Comparison of ENCODE assay signal across 31 cellular contexts in genomic region chr16:15398618-15399316, GRCh38. TPM values are rescaled to one million over a fixed set of nuclear protein-coding genes. Genes with fewer than 3 reads are reported as not detected.
DNase-seq lines count a peak whose midpoint lies in the region; ATAC-seq, FAIRE-seq and TF ChIP-seq lines count a peak whose summit lies in the region.
"Had no signal": no experiment of that assay in that cellular context is flagged by ENCODE, and none has a peak within 500 bp of the region (broad histone marks: within the 10 kb centered on the region; RNA-seq: fewer than 3 reads in every experiment).

No MANE protein-coding gene starts in this region.

- no peaks in the 10 kb centered on the region for H3K9me3 ChIP-seq in HepG2 (ENCODE audit: low read length)
- H3K9me3 ChIP-seq in psoas muscle, result no peaks in the 10 kb centered on the region
- H3K9me3 ChIP-seq in adrenal gland (replicated peaks in 1 of 3), result no peaks in the 10 kb centered on the region
- H3K9me3 ChIP-seq: ascending aorta, colonic mucosa, SJCRH30 had no signal

- no peak overlapping the region for H3K27ac Mint-ChIP-seq in effector memory CD8-positive, alpha-beta T cell
- H3K27ac Mint-ChIP-seq: activated CD4-positive, alpha-beta T cell treated with anti-CD3 and anti-CD28 coated beads, Interleukin-2, amount 10 ng/mL, durations not matched to agents 24 days and 14 days; activated naive CD8-positive, alpha-beta T cell treated with anti-CD3 and anti-CD28 coated beads, Interleukin-2, amount 10 ng/mL, durations not matched to agents 7 days and 5 days; stimulated activated naive B cell treated with anti-CD40 and anti-IgM and Interleukin-4, amounts not matched to agents 10 μg/mL and 1 μg/mL and 100 μg/mL, for 72 hours had no signal

- DNase-seq in HT-29 (ENCODE audit: low spot score) (peak; percentile 30), NCI-H82 treated with DMSO at 0.1 percent for 48 hours (lab: John Stamatoyannopoulos, UW; ENCODE audit: unreplicated experiment) (peak; percentile 32), HepG2 (ENCODE audit: low spot score) (peak; percentile 95), psoas muscle (no peak), adrenal gland (no peak), COLO668 (lab: John Stamatoyannopoulos, UW; ENCODE audit: unreplicated experiment) (no peak)
- DNase-seq in effector memory CD8-positive, alpha-beta T cell, result no peak
- DNase-seq: activated CD4-positive, alpha-beta T cell treated with anti-CD3 and anti-CD28 coated beads, Interleukin-2, amount 10 ng/mL, durations not matched to agents 24 days and 14 days; activated gamma-delta T cell; activated naive CD8-positive, alpha-beta T cell treated with anti-CD3 and anti-CD28 coated beads, Interleukin-2, amount 10 ng/mL, durations not matched to agents 7 days and 5 days; activated T-cell treated with anti-CD3 and anti-CD28 coated beads, Interleukin-2, amount 50 U/mL, for 4 hours; colonic mucosa; DND-41; effector memory CD4-positive, alpha-beta T cell; GF-D8; left ventricle myocardium superior; naive B cell; NCI-H1105 treated with DMSO at 0.1 percent for 48 hours; NCI-H187 treated with DMSO at 0.1 percent for 48 hours; NCI-H69; nucleus accumbens; SJCRH30; stimulated activated naive B cell treated with anti-CD40 and anti-IgM and Interleukin-4, amounts not matched to agents 10 μg/mL and 1 μg/mL and 100 μg/mL, for 72 hours; substantia nigra; T1000 had no signal

- no TSS peak for BruUV-seq in HepG2 (replicated peaks; lab: Mats Ljungman, UMichigan)

- WGBS in HepG2 (ENCODE audit: low lambda C conversion rate), result 18% methylated on average over 14 of the region's 14 CpGs
- WGBS in psoas muscle, 3 donors, result 62 to 72% (median 70%) methylated on average over 14 of the region's 14 CpGs
- 82 to 89% (median 85%) methylated on average over 14 of the region's 14 CpGs for WGBS in adrenal gland, 4 donors

- peaks cover 67% of the 10 kb centered on the region for H3K4me1 ChIP-seq in HepG2 (ENCODE audit: insufficient read depth, low read length)
- peaks cover 11% of the 10 kb centered on the region for H3K4me1 ChIP-seq in psoas muscle
- H3K4me1 ChIP-seq in adrenal gland (replicated peaks in 1 of 2), result no peaks in the 10 kb centered on the region
- H3K4me1 ChIP-seq: ascending aorta, colonic mucosa, SJCRH30 had no signal

- H3K27me3 Mint-ChIP-seq in effector memory CD8-positive, alpha-beta T cell, result peaks cover 23 to 45% of the 10 kb centered on the region in 2 donors

- no peak overlapping the region for H2AFZ ChIP-seq in HepG2 (ENCODE audit: low read length)

- H3K9ac ChIP-seq in HepG2 (ENCODE audit: insufficient read depth, low read depth, low read length), result peak overlapping the region; percentile 84

- H3K4me2 ChIP-seq in HepG2 (ENCODE audit: low read depth, low read length), result peak overlapping the region; percentile 71

- peaks cover 34% of the 10 kb centered on the region for H3K79me2 ChIP-seq in HepG2 (ENCODE audit: insufficient read depth, low read length)

- TF ChIP-seq POLR2A in HepG2 (IDR thresholded peaks at IDR 0.05; ENCODE audit: insufficient read depth in 1 of 2, low read depth in 2 of 2, low read length in 2 of 2), result peak in 1 of 2 experiments; percentile 44; a peak in 3 of 4 replicates
- no peak for TF ChIP-seq POLR2A in adrenal gland (IDR thresholded peaks at IDR 0.05)

- H3K27me3 ChIP-seq in HepG2 (ENCODE audit: control insufficient read depth in 1 of 2, insufficient read depth in 2 of 2, low read length in 2 of 2) (no peaks in the 10 kb centered on the region), psoas muscle (ENCODE audit: insufficient read depth in 3 of 3, low read length in 2 of 3) (no peaks in the 10 kb centered on the region), adrenal gland (no peaks in the 10 kb centered on the region)
- H3K27me3 ChIP-seq: ascending aorta, colonic mucosa, SJCRH30 had no signal

- H3K9me3 Mint-ChIP-seq in effector memory CD8-positive, alpha-beta T cell, result no peaks in the 10 kb centered on the region
- H3K9me3 Mint-ChIP-seq: activated CD4-positive, alpha-beta T cell treated with anti-CD3 and anti-CD28 coated beads, Interleukin-2, amount 10 ng/mL, durations not matched to agents 24 days and 14 days; activated naive CD8-positive, alpha-beta T cell treated with anti-CD3 and anti-CD28 coated beads, Interleukin-2, amount 10 ng/mL, durations not matched to agents 7 days and 5 days; activated T-cell treated with anti-CD3 and anti-CD28 coated beads, Interleukin-2, amount 50 U/mL, for 4 hours; stimulated activated naive B cell treated with anti-CD40 and anti-IgM and Interleukin-4, amounts not matched to agents 10 μg/mL and 1 μg/mL and 100 μg/mL, for 72 hours had no signal

- no peaks in the 10 kb centered on the region for H4K20me1 ChIP-seq in HepG2 (ENCODE audit: insufficient read depth, low read length)

- peak overlapping the region in 2 of 3 experiments; percentile 0 to 45; a peak in 2 of 6 replicates for H3K4me3 ChIP-seq in HepG2 (replicated peaks in 1 of 3; ENCODE audit: insufficient read depth in 1 of 3, low read depth in 2 of 3, low read length in 3 of 3)
- H3K4me3 ChIP-seq in psoas muscle, result no peak overlapping the region
- no peak overlapping the region for H3K4me3 ChIP-seq in adrenal gland
- H3K4me3 ChIP-seq: ascending aorta, colonic mucosa, SJCRH30 had no signal

- no peak overlapping the region for H3K4me3 Mint-ChIP-seq in effector memory CD8-positive, alpha-beta T cell
- H3K4me3 Mint-ChIP-seq: activated CD4-positive, alpha-beta T cell treated with anti-CD3 and anti-CD28 coated beads, Interleukin-2, amount 10 ng/mL, durations not matched to agents 24 days and 14 days; activated naive CD8-positive, alpha-beta T cell treated with anti-CD3 and anti-CD28 coated beads, Interleukin-2, amount 10 ng/mL, durations not matched to agents 7 days and 5 days; activated T-cell treated with anti-CD3 and anti-CD28 coated beads, Interleukin-2, amount 50 U/mL, for 4 hours; stimulated activated naive B cell treated with anti-CD40 and anti-IgM and Interleukin-4, amounts not matched to agents 10 μg/mL and 1 μg/mL and 100 μg/mL, for 72 hours had no signal

- in situ Hi-C loops in HepG2 (cut with HindIII; ENCODE audit: extremely low pct_ligation_motif_present, low pct_unique_long_range_greater_than_20kb), result no loop called here

- CTCF ChIA-PET in HepG2 (lab: Yijun Ruan, JAX; ENCODE audit: low intra/inter-chr PET ratio, low total read pairs), result no interaction called here

- H3K4me1 Mint-ChIP-seq in effector memory CD8-positive, alpha-beta T cell (ENCODE audit: low read depth in 2 of 2), result no peaks in the 10 kb centered on the region
- H3K4me1 Mint-ChIP-seq: activated CD4-positive, alpha-beta T cell treated with anti-CD3 and anti-CD28 coated beads, Interleukin-2, amount 10 ng/mL, durations not matched to agents 24 days and 14 days; activated naive CD8-positive, alpha-beta T cell treated with anti-CD3 and anti-CD28 coated beads, Interleukin-2, amount 10 ng/mL, durations not matched to agents 7 days and 5 days had no signal

- ATAC-seq in HepG2, result peak; percentile 77
- peak in 1 of 4 donors; percentile 26 for ATAC-seq in psoas muscle
- ATAC-seq in effector memory CD8-positive, alpha-beta T cell (replicated peaks), result no peak
- ATAC-seq in GM19452 (IDR thresholded peaks at IDR 0.05; ENCODE audit: unreplicated experiment), result no peak
- ATAC-seq: activated T-cell treated with anti-CD3 and anti-CD28 coated beads, Interleukin-2, amount 50 U/mL, for 4 hours; HCT116; left ventricle myocardium superior; stimulated activated naive B cell treated with anti-CD40 and anti-IgM and Interleukin-4, amounts not matched to agents 10 μg/mL and 1 μg/mL and 100 μg/mL, for 72 hours had no signal

- TF ChIP-seq EP300 in HepG2 (IDR thresholded peaks at IDR 0.05; ENCODE audit: low read depth in 2 of 2, low read length in 2 of 2), result peak in 1 of 2 experiments; percentile 93; a peak in 3 of 4 replicates
- TF ChIP-seq EP300 in HepG2 (CRISPR knock-in tag; IDR thresholded peaks at IDR 0.05; ENCODE audit: borderline replicate concordance), result peak; percentile 63; the same call in 1 of the 2 replicates

- intact Hi-C loops in HepG2 (cut with micrococcal nuclease; ENCODE audit: unreplicated experiment), result no loop called here
- intact Hi-C loops in psoas muscle (cut with DNase I), result no loop called here
- intact Hi-C loops in adrenal gland (cut with DNase I), result no loop called here

- POLR2A ChIA-PET in HepG2 (lab: Yijun Ruan, JAX), result interaction anchor here (0.6 to 1.7 kb wide), 6 partner anchors 10 to 305 kb away, joined by 3 to 6 read pairs (median 3); partner anchors contain the start of gene RRN3

- TF ChIP-seq RAD21 in HepG2 (CRISPR knock-in tag; IDR thresholded peaks at IDR 0.05), result no peak

- no peak for TF ChIP-seq CTCF in HepG2 (CRISPR knock-in tag; IDR thresholded peaks at IDR 0.05)
- TF ChIP-seq CTCF in psoas muscle (IDR thresholded peaks at IDR 0.05), result no peak
- TF ChIP-seq CTCF in adrenal gland (IDR thresholded peaks at IDR 0.05), result no peak

- H3K27ac ChIP-seq in HepG2 (ENCODE audit: extremely low read length, insufficient read depth, low read length), result peak overlapping the region; percentile 71
- peak overlapping the region; percentile 80 for H3K27ac ChIP-seq in psoas muscle
- no peak overlapping the region for H3K27ac ChIP-seq in adrenal gland
- H3K27ac ChIP-seq: ascending aorta, C4-2B, colonic mucosa, SJCRH30 had no signal

- FAIRE-seq in HepG2 (lab: Jason Lieb, UNC), result peak; percentile 72
- FAIRE-seq: islet of Langerhans, RCC 7860 had no signal

- H3K36me3 ChIP-seq in HepG2 (replicated peaks in 1 of 2; ENCODE audit: control insufficient read depth in 1 of 2, insufficient read depth in 2 of 2, low read length in 2 of 2) (peaks cover 1 to 18% of the 10 kb centered on the region in 2 experiments; a peak in 4 of 5 replicates), psoas muscle (ENCODE audit: insufficient read depth in 1 of 2, low read depth in 1 of 2) (peaks cover 0 to 36% of the 10 kb centered on the region in 2 donors), adrenal gland (replicated peaks in 1 of 2) (no peaks in the 10 kb centered on the region)
- H3K36me3 ChIP-seq: colonic mucosa, SJCRH30 had no signal

- no peaks in the 10 kb centered on the region for H3K36me3 Mint-ChIP-seq in effector memory CD8-positive, alpha-beta T cell (ENCODE audit: insufficient read depth)
- H3K36me3 Mint-ChIP-seq: activated naive CD8-positive, alpha-beta T cell treated with anti-CD3 and anti-CD28 coated beads, Interleukin-2, amount 10 ng/mL, durations not matched to agents 7 days and 5 days; naive B cell; stimulated activated naive B cell treated with anti-CD40 and anti-IgM and Interleukin-4, amounts not matched to agents 10 μg/mL and 1 μg/mL and 100 μg/mL, for 72 hours had no signal

RNA-seq across cellular contexts. Expression of gene MPV17L, which starts 3.2 kb away (rescaled TPM):
- not detected in 2 replicates for total RNA-seq in HT-29 (2014; rRNA removed; shearing (Covaris generic))
- 63.8 and 75.8 TPM in 2 replicates for total RNA-seq in HepG2 (2016; rRNA removed; fragmentation: Illumina TruSeq; extraction: Trizol)
- 10.1 and 10.5 TPM in 2 replicates for total RNA-seq in HepG2 (2016; cell fraction: cytosol; rRNA removed; fragmentation: Illumina TruSeq; extraction: Trizol; ENCODE audit: low read depth)
- 63.6 and 79.3 TPM in 2 replicates for total RNA-seq in HepG2 (2016; cell fraction: insoluble cytoplasmic fraction; rRNA removed; fragmentation: Illumina TruSeq; extraction: Trizol)
- total RNA-seq in HepG2 (2016; cell fraction: membrane; rRNA removed; fragmentation: Illumina TruSeq; extraction: Trizol), result 45.8 and 49.0 TPM in 2 replicates
- 37.4 and 38.1 TPM in 2 replicates for total RNA-seq in HepG2 (2016; cell fraction: nucleus; rRNA removed; fragmentation: Illumina TruSeq; extraction: Trizol)
- polyA plus RNA-seq in HepG2 (2011; rRNA removed), result 33.6 and 34.7 TPM in 2 replicates
- polyA plus RNA-seq in HepG2 (2011; cell fraction: cytosol; rRNA removed), result 30.7 and 35.5 TPM in 2 replicates
- polyA plus RNA-seq in HepG2 (2011; cell fraction: nucleus; rRNA removed), result 10.6 and 16.5 TPM in 2 replicates
- 15.0 and 21.1 TPM in 2 replicates for polyA plus RNA-seq in HepG2 (2012)
- 6.4 and 10.6 TPM in 2 replicates for polyA plus RNA-seq in HepG2 (2016; cell fraction: cytosol; fragmentation: Illumina TruSeq; extraction: Trizol; ENCODE audit: low read depth)
- polyA plus RNA-seq in HepG2 (2016; cell fraction: insoluble cytoplasmic fraction; fragmentation: Illumina TruSeq; extraction: Trizol; ENCODE audit: low read depth), result 56.5 and 61.1 TPM in 2 replicates
- polyA plus RNA-seq in HepG2 (2016; cell fraction: membrane; fragmentation: Illumina TruSeq; extraction: Trizol; ENCODE audit: low read depth), result 26.1 and 27.8 TPM in 2 replicates
- polyA plus RNA-seq in HepG2 (2016; cell fraction: nucleus; fragmentation: Illumina TruSeq; extraction: Trizol; ENCODE audit: insufficient read depth, low read depth), result 49.1 and 49.6 TPM in 2 replicates
- polyA minus RNA-seq in HepG2 (2011; rRNA and poly(A)+ RNA removed; ENCODE audit: low replicate concordance), result 10.5 and 73.9 TPM in 2 replicates
- polyA minus RNA-seq in HepG2 (2011; cell fraction: cytosol; rRNA and poly(A)+ RNA removed), result 42.8 and 48.0 TPM in 2 replicates
- polyA minus RNA-seq in HepG2 (2011; cell fraction: nucleus; rRNA and poly(A)+ RNA removed), result 20.3 and 27.0 TPM in 2 replicates
- 10 to 100 TPM in 2 of 4 donors, 1 to 10 TPM in 2; 5.6 to 30.3 (median 16.1) TPM for total RNA-seq in psoas muscle
- 1 to 10 TPM; 5.6 to 9.2 (median 6.3) TPM for polyA plus RNA-seq in psoas muscle
- total RNA-seq in adrenal gland, result 10 to 100 TPM in 4 of 8 donors, 1 to 10 TPM in 4; 7.2 to 19.7 (median 11.9) TPM
- 1 to 10 TPM; 2.6 to 8.2 (median 5.5) TPM for polyA plus RNA-seq in adrenal gland
- total RNA-seq: activated naive CD8-positive, alpha-beta T cell treated with anti-CD3 and anti-CD28 coated beads, Interleukin-2, amount 10 ng/mL, durations not matched to agents 7 days and 5 days; SJCRH30 had no signal

RNA-seq across cellular contexts. Expression of gene NPIPA5, which starts 20.7 kb away (rescaled TPM):
- 0.29 TPM in 1 of 2 replicates, not detected in the other for total RNA-seq in HT-29 (2014; rRNA removed; shearing (Covaris generic))
- 9.7 and 10.7 TPM in 2 replicates for total RNA-seq in HepG2 (2016; rRNA removed; fragmentation: Illumina TruSeq; extraction: Trizol)
- total RNA-seq in HepG2 (2016; cell fraction: cytosol; rRNA removed; fragmentation: Illumina TruSeq; extraction: Trizol; ENCODE audit: low read depth), result 0.62 and 0.91 TPM in 2 replicates
- 3.5 and 8.2 TPM in 2 replicates for total RNA-seq in HepG2 (2016; cell fraction: insoluble cytoplasmic fraction; rRNA removed; fragmentation: Illumina TruSeq; extraction: Trizol)
- 1.9 and 3.2 TPM in 2 replicates for total RNA-seq in HepG2 (2016; cell fraction: membrane; rRNA removed; fragmentation: Illumina TruSeq; extraction: Trizol)
- 3.3 and 5.3 TPM in 2 replicates for total RNA-seq in HepG2 (2016; cell fraction: nucleus; rRNA removed; fragmentation: Illumina TruSeq; extraction: Trizol)
- 21.5 and 26.9 TPM in 2 replicates for polyA plus RNA-seq in HepG2 (2011; rRNA removed)
- polyA plus RNA-seq in HepG2 (2011; cell fraction: cytosol; rRNA removed), result 7.8 and 8.6 TPM in 2 replicates
- 68.2 and 83.9 TPM in 2 replicates for polyA plus RNA-seq in HepG2 (2011; cell fraction: nucleus; rRNA removed)
- polyA plus RNA-seq in HepG2 (2012), result 18.3 and 21.4 TPM in 2 replicates
- polyA plus RNA-seq in HepG2 (2016; cell fraction: cytosol; fragmentation: Illumina TruSeq; extraction: Trizol; ENCODE audit: low read depth), result 3.3 and 4.8 TPM in 2 replicates
- 16.9 and 26.5 TPM in 2 replicates for polyA plus RNA-seq in HepG2 (2016; cell fraction: insoluble cytoplasmic fraction; fragmentation: Illumina TruSeq; extraction: Trizol; ENCODE audit: low read depth)
- 6.5 and 11.7 TPM in 2 replicates for polyA plus RNA-seq in HepG2 (2016; cell fraction: membrane; fragmentation: Illumina TruSeq; extraction: Trizol; ENCODE audit: low read depth)
- 91.4 and 92.8 TPM in 2 replicates for polyA plus RNA-seq in HepG2 (2016; cell fraction: nucleus; fragmentation: Illumina TruSeq; extraction: Trizol; ENCODE audit: insufficient read depth, low read depth)
- polyA minus RNA-seq in HepG2 (2011; rRNA and poly(A)+ RNA removed; ENCODE audit: low replicate concordance), result 0.30 and 1.0 TPM in 2 replicates
- polyA minus RNA-seq in HepG2 (2011; cell fraction: cytosol; rRNA and poly(A)+ RNA removed), result 0.59 TPM in 1 of 2 replicates, not detected in the other
- polyA minus RNA-seq in HepG2 (2011; cell fraction: nucleus; rRNA and poly(A)+ RNA removed), result 5.7 and 5.8 TPM in 2 replicates
- total RNA-seq in psoas muscle, result 10 to 100 TPM in 3 of 4 donors, 1 to 10 TPM in 1; 8.0 to 18.7 (median 11.0) TPM
- 10 to 100 TPM in 2 of 3 donors, 1 to 10 TPM in 1; 1.5 to 22.1 (median 16.0) TPM for polyA plus RNA-seq in psoas muscle
- total RNA-seq in adrenal gland, result 10 to 100 TPM in 3 of 8 donors, 1 to 10 TPM in 5; 4.0 to 17.2 (median 9.0) TPM
- 100 to 1,000 TPM in 2 of 3 donors, 10 to 100 TPM in 1; 15.2 to 169 (median 106) TPM for polyA plus RNA-seq in adrenal gland
- total RNA-seq: ascending aorta had no signal

RNA-seq across cellular contexts. Expression of gene BMERB1, which starts 35.6 kb away (rescaled TPM):
- total RNA-seq in HT-29 (2014; rRNA removed; shearing (Covaris generic)), result 0.61 and 1.1 TPM in 2 replicates
- total RNA-seq in HepG2 (2016; rRNA removed; fragmentation: Illumina TruSeq; extraction: Trizol) (1.2 and 1.4 TPM in 2 replicates), psoas muscle (100 to 1,000 TPM in 2 of 4 donors, 10 to 100 TPM in 2; 31.3 to 133 (median 84.6) TPM), adrenal gland (10 to 100 TPM in 7 of 8 donors, 1 to 10 TPM in 1; 9.8 to 56.0 (median 19.6) TPM)
- total RNA-seq in HepG2 (2016; cell fraction: cytosol; rRNA removed; fragmentation: Illumina TruSeq; extraction: Trizol; ENCODE audit: low read depth), result 0.71 and 1.0 TPM in 2 replicates
- total RNA-seq in HepG2 (2016; cell fraction: insoluble cytoplasmic fraction; rRNA removed; fragmentation: Illumina TruSeq; extraction: Trizol), result 0.69 and 0.79 TPM in 2 replicates
- total RNA-seq in HepG2 (2016; cell fraction: membrane; rRNA removed; fragmentation: Illumina TruSeq; extraction: Trizol), result 1.2 and 1.5 TPM in 2 replicates
- 1.3 and 1.4 TPM in 2 replicates for total RNA-seq in HepG2 (2016; cell fraction: nucleus; rRNA removed; fragmentation: Illumina TruSeq; extraction: Trizol)
- polyA plus RNA-seq in HepG2 (2011; rRNA removed) (1.4 and 2.5 TPM in 2 replicates), psoas muscle (10 to 100 TPM; 26.6 to 83.8 (median 38.3) TPM), adrenal gland (10 to 100 TPM; 12.6 to 17.9 (median 16.8) TPM)
- polyA plus RNA-seq in HepG2 (2011; cell fraction: cytosol; rRNA removed), result 0.99 and 1.8 TPM in 2 replicates
- 0.90 and 1.3 TPM in 2 replicates for polyA plus RNA-seq in HepG2 (2011; cell fraction: nucleus; rRNA removed)
- polyA plus RNA-seq in HepG2 (2012), result 1.0 and 2.9 TPM in 2 replicates
- polyA plus RNA-seq in HepG2 (2016; cell fraction: cytosol; fragmentation: Illumina TruSeq; extraction: Trizol; ENCODE audit: low read depth), result 1.4 TPM in 2 replicates
- polyA plus RNA-seq in HepG2 (2016; cell fraction: insoluble cytoplasmic fraction; fragmentation: Illumina TruSeq; extraction: Trizol; ENCODE audit: low read depth), result 1.7 and 2.5 TPM in 2 replicates
- polyA plus RNA-seq in HepG2 (2016; cell fraction: membrane; fragmentation: Illumina TruSeq; extraction: Trizol; ENCODE audit: low read depth), result 0.86 and 2.2 TPM in 2 replicates
- 1.2 and 2.5 TPM in 2 replicates for polyA plus RNA-seq in HepG2 (2016; cell fraction: nucleus; fragmentation: Illumina TruSeq; extraction: Trizol; ENCODE audit: insufficient read depth, low read depth)
- 2.4 and 7.1 TPM in 2 replicates for polyA minus RNA-seq in HepG2 (2011; rRNA and poly(A)+ RNA removed; ENCODE audit: low replicate concordance)
- polyA minus RNA-seq in HepG2 (2011; cell fraction: cytosol; rRNA and poly(A)+ RNA removed), result 0.53 and 1.3 TPM in 2 replicates
- polyA minus RNA-seq in HepG2 (2011; cell fraction: nucleus; rRNA and poly(A)+ RNA removed), result 1.2 and 2.7 TPM in 2 replicates

Comparison
In these comparisons a context has a peak if more than half of its experiments do, and no peak if none do; other contexts are left out.
1. DNase-seq: peak in HT-29 (single experiment), NCI-H82 treated with DMSO at 0.1 percent for 48 hours (single experiment) and HepG2 (single experiment); none in psoas muscle (0 of 2), effector memory CD8-positive, alpha-beta T cell (0 of 3), adrenal gland (0 of 7) and COLO668 (single experiment).
2. H3K27ac ChIP-seq: peak in HepG2 (single experiment) and psoas muscle (single experiment); none in adrenal gland (0 of 5).
3. H3K4me3 ChIP-seq: peak in HepG2 (2 of 3); none in psoas muscle (single experiment) and adrenal gland (0 of 4).